Comparison of ENCODE assay signal across 1 cellular context in the genomic region with DNA sequence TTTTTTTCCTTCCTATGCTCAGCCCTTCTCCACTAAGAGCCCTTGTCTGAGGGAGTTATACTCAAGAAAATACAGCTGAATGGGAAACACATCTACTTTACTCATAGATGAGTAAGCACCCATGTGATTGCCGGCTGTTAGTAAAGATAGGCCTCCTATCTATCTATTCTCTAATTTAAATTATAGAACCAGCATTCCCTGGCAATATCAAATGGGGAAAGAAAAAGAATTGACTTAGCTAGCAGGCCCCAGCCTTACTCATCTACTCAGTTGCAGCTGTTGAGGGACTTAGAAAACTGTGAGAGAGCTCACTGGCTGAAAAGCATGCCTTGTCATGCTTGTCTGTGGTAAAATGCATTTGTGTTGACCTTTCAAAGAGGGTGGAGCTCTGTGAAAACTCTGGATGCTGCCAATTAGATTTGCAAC.
TF ChIP-seq lines count a peak whose summit lies in the region.

No MANE protein-coding gene starts in this region.

TF ChIP-seq in K562, 482 proteins besides CTCF, POLR2A, EP300 and RAD21 (continued from another document and continues in another):
- TF ChIP-seq ZHX1 (conservative IDR thresholded peaks at IDR 0.05; ENCODE audit: low read length) (no peak), OTX1 (CRISPR knock-in tag; IDR thresholded peaks at IDR 0.05) (no peak), TARDBP (IDR thresholded peaks at IDR 0.05) (no peak), SMARCC2 (IDR thresholded peaks at IDR 0.05; ENCODE audit: low read depth) (peak; percentile 90; the same call in 1 of the 2 replicates), MAZ (CRISPR knock-in tag; conservative IDR thresholded peaks at IDR 0.05 in 1 of 2, IDR thresholded peaks at IDR 0.05 in 1 of 2) (no peak; a peak in 1 of 4 replicates), ZNF175 (CRISPR knock-in tag; IDR thresholded peaks at IDR 0.05; ENCODE audit: low read depth) (peak; percentile 87), MAX (CRISPR knock-in tag; IDR thresholded peaks at IDR 0.05) (no peak), ZBTB12 (CRISPR knock-in tag; IDR thresholded peaks at IDR 0.05) (no peak), ZFP36 (IDR thresholded peaks at IDR 0.05; ENCODE audit: low read depth, low read length, partially characterized antibody) (no peak), BCL6 (CRISPR knock-in tag; IDR thresholded peaks at IDR 0.05) (no peak), MTA1 (IDR thresholded peaks at IDR 0.05; ENCODE audit: borderline replicate concordance) (no peak), CBX5 (IDR thresholded peaks at IDR 0.05; ENCODE audit: borderline replicate concordance, low read depth) (no peak), THRA (IDR thresholded peaks at IDR 0.05) (no peak), ZBTB43 (CRISPR knock-in tag; IDR thresholded peaks at IDR 0.05) (no peak), ELK3 (CRISPR knock-in tag; IDR thresholded peaks at IDR 0.05) (no peak), NRF1 (conservative IDR thresholded peaks at IDR 0.05 in 1 of 2, IDR thresholded peaks at IDR 0.05 in 1 of 2) (no peak), LARP7 (IDR thresholded peaks at IDR 0.05) (no peak), GTF2A2 (tag; IDR thresholded peaks at IDR 0.05) (no peak), CGGBP1 (CRISPR knock-in tag; IDR thresholded peaks at IDR 0.05) (no peak), TCF7 (IDR thresholded peaks at IDR 0.05; ENCODE audit: borderline replicate concordance) (no peak), ZNF445 (CRISPR knock-in tag; IDR thresholded peaks at IDR 0.05; ENCODE audit: low read depth) (no peak), NR4A1 (CRISPR knock-in tag; IDR thresholded peaks at IDR 0.05) (no peak), NR4A1 (tag; IDR thresholded peaks at IDR 0.05) (no peak), ZBTB7A (IDR thresholded peaks at IDR 0.05; ENCODE audit: borderline replicate concordance, control insufficient read depth, low read depth, low read length) (no peak), FOXJ3 (CRISPR knock-in tag; IDR thresholded peaks at IDR 0.05) (no peak), WHSC1 (IDR thresholded peaks at IDR 0.05; ENCODE audit: low read length) (no peak), MEF2D (tag; conservative IDR thresholded peaks at IDR 0.05; ENCODE audit: low read depth) (no peak), ZNF764 (CRISPR knock-in tag; IDR thresholded peaks at IDR 0.05; ENCODE audit: low read depth) (no peak), ZNF609 (CRISPR knock-in tag; IDR thresholded peaks at IDR 0.05; ENCODE audit: borderline replicate concordance) (no peak), NR2F6 (CRISPR knock-in tag; IDR thresholded peaks at IDR 0.05) (no peak), USF1 (CRISPR knock-in tag; IDR thresholded peaks at IDR 0.05) (no peak), SMARCA4 (IDR thresholded peaks at IDR 0.05) (peak; percentile 94), POLR2AphosphoS5 (IDR thresholded peaks at IDR 0.05; ENCODE audit: control insufficient read depth, insufficient read depth, low read depth, low read length) (peak; percentile 34; the same call in 1 of the 2 replicates)
- TF ChIP-seq, protein P1, sequence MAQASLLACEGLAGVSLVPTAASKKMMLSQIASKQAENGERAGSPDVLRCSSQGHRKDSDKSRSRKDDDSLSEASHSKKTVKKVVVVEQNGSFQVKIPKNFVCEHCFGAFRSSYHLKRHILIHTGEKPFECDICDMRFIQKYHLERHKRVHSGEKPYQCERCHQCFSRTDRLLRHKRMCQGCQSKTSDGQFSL (CRISPR knock-in tag; IDR thresholded peaks at IDR 0.05) = no peak
- TF ChIP-seq, protein P1 (tag; IDR thresholded peaks at IDR 0.05) = no peak
- TF ChIP-seq, protein P2, sequence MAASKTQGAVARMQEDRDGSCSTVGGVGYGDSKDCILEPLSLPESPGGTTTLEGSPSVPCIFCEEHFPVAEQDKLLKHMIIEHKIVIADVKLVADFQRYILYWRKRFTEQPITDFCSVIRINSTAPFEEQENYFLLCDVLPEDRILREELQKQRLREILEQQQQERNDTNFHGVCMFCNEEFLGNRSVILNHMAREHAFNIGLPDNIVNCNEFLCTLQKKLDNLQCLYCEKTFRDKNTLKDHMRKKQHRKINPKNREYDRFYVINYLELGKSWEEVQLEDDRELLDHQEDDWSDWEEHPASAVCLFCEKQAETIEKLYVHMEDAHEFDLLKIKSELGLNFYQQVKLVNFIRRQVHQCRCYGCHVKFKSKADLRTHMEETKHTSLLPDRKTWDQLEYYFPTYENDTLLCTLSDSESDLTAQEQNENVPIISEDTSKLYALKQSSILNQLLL (CRISPR knock-in tag; IDR thresholded peaks at IDR 0.05; ENCODE audit: borderline replicate concordance) = no peak
- TF ChIP-seq, protein P3, sequence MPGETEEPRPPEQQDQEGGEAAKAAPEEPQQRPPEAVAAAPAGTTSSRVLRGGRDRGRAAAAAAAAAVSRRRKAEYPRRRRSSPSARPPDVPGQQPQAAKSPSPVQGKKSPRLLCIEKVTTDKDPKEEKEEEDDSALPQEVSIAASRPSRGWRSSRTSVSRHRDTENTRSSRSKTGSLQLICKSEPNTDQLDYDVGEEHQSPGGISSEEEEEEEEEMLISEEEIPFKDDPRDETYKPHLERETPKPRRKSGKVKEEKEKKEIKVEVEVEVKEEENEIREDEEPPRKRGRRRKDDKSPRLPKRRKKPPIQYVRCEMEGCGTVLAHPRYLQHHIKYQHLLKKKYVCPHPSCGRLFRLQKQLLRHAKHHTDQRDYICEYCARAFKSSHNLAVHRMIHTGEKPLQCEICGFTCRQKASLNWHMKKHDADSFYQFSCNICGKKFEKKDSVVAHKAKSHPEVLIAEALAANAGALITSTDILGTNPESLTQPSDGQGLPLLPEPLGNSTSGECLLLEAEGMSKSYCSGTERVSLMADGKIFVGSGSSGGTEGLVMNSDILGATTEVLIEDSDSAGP (CRISPR knock-in tag; IDR thresholded peaks at IDR 0.05) = no peak
- TF ChIP-seq, protein P4, sequence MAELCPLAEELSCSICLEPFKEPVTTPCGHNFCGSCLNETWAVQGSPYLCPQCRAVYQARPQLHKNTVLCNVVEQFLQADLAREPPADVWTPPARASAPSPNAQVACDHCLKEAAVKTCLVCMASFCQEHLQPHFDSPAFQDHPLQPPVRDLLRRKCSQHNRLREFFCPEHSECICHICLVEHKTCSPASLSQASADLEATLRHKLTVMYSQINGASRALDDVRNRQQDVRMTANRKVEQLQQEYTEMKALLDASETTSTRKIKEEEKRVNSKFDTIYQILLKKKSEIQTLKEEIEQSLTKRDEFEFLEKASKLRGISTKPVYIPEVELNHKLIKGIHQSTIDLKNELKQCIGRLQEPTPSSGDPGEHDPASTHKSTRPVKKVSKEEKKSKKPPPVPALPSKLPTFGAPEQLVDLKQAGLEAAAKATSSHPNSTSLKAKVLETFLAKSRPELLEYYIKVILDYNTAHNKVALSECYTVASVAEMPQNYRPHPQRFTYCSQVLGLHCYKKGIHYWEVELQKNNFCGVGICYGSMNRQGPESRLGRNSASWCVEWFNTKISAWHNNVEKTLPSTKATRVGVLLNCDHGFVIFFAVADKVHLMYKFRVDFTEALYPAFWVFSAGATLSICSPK (IDR thresholded peaks at IDR 0.05; ENCODE audit: borderline replicate concordance) = no peak
